Comparison of ENCODE assay signal across 20 cellular contexts in the genomic region with DNA sequence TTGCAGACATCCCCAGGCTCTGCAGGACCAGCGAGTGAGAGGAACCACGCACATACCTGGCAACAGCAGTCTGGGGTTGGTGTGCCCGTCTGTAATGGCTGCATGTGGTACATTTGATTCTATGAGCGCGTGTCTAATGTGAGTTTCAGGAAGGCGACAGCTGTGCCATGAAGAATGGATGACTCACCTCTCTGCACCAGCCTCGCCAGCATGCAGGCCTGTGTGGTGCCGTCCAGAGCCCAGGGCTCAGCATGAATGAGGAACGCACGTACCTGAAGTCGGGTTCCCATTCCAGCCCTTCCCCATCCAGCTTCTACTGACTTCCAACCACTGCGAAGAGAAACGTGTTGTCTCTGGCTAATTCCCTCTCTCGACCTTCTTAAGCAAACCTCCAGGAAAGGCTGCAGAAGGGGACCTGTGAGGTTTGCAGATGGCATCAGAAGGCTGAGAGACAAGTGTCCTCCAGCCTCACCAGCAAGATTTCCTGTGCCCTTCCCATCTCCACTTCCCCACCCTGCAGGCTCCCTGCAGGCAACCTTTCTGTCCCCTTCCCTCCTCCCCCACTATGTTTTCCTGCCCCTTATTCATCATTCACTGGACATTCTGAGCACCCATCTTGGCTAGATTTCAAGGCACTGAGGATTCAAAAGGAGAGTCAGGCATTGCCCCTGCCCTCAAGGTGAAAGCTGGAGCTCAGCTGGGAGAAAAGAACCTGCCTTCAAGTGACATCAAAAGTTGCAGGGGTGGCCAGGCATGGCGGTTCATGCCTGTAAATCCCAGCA. TPM values are rescaled to one million over a fixed set of nuclear protein-coding genes. Genes with fewer than 3 reads are reported as not detected.
A peak's percentile ranks its signal among the peaks of the same experiment; 100 is the strongest.
DNase-seq lines count a peak whose midpoint lies in the region; ATAC-seq, FAIRE-seq and TF ChIP-seq lines count a peak whose summit lies in the region.
"Had no signal": no experiment of that assay in that cellular context is flagged by ENCODE, and none has a peak within 500 bp of the region (broad histone marks: within the 10 kb centered on the region; RNA-seq: fewer than 3 reads in every experiment).

No MANE protein-coding gene starts in this region.

- H3K36me3 Mint-ChIP-seq in astrocyte (ENCODE audit: low read depth, unreplicated experiment) = peaks cover 3% of the 10 kb centered on the region
- H3K36me3 Mint-ChIP-seq in osteocyte (ENCODE audit: unreplicated experiment) = no peaks in the 10 kb centered on the region
- H3K36me3 Mint-ChIP-seq: activated CD8-positive, alpha-beta memory T cell treated with anti-CD3 and anti-CD28 coated beads, Interleukin-2, amount 10 ng/mL, durations not matched to agents 7 days and 5 days; memory B cell had no signal

- H3K27ac ChIP-seq in IMR-90 (ENCODE audit: insufficient read depth, low read length) = no peak overlapping the region
- no peak overlapping the region for H3K27ac ChIP-seq in astrocyte (ENCODE audit: low read depth, low read length)
- no peak overlapping the region for H3K27ac ChIP-seq in mesenchymal stem cell (ENCODE audit: low read length, poor library complexity, severe bottlenecking)
- H3K27ac ChIP-seq: neutrophil had no signal

- H4K91ac ChIP-seq in IMR-90 (ENCODE audit: insufficient read depth, low read depth, low read length) (no peak overlapping the region), mesenchymal stem cell (ENCODE audit: low read length) (peak overlapping the region; percentile 35)

- no peak for TF ChIP-seq RAD21 in IMR-90 (IDR thresholded peaks at IDR 0.05; ENCODE audit: low read length)

- no peak overlapping the region for H3K56ac ChIP-seq in IMR-90 (ENCODE audit: extremely low read depth, insufficient read depth, low read length)

- H2BK15ac ChIP-seq in IMR-90 (ENCODE audit: low read depth, low read length) (no peak overlapping the region), mesenchymal stem cell (ENCODE audit: low read depth, poor library complexity, severe bottlenecking) (no peak overlapping the region)

- no peaks in the 10 kb centered on the region for H3K9me3 ChIP-seq in IMR-90 (ENCODE audit: control insufficient read depth, insufficient read depth, low read length)
- no peaks in the 10 kb centered on the region for H3K9me3 ChIP-seq in astrocyte (ENCODE audit: insufficient read depth, low read depth, low read length)
- no peaks in the 10 kb centered on the region for H3K9me3 ChIP-seq in mesenchymal stem cell (ENCODE audit: control insufficient read depth, low read length)
- H3K9me3 ChIP-seq: neutrophil had no signal

- no peak overlapping the region for H3K18ac ChIP-seq in IMR-90 (ENCODE audit: low read depth, low read length)
- no peak overlapping the region for H3K18ac ChIP-seq in mesenchymal stem cell (ENCODE audit: low read depth in 1 of 2, low read length in 2 of 2)

- peaks cover 2% of the 10 kb centered on the region for H3K9me3 Mint-ChIP-seq in astrocyte (ENCODE audit: unreplicated experiment)
- no peaks in the 10 kb centered on the region for H3K9me3 Mint-ChIP-seq in osteocyte (ENCODE audit: unreplicated experiment)
- H3K9me3 Mint-ChIP-seq: GM23338, memory B cell had no signal

- H3K79me2 ChIP-seq in astrocyte (ENCODE audit: insufficient read depth, low read length) = no peaks in the 10 kb centered on the region

- no peaks in the 10 kb centered on the region; the same call in 1 of the 2 replicates for H3K27me3 ChIP-seq in IMR-90 (ENCODE audit: control insufficient read depth, insufficient read depth, low read length)
- no peaks in the 10 kb centered on the region for H3K27me3 ChIP-seq in astrocyte (ENCODE audit: insufficient read depth, low read length)
- no peaks in the 10 kb centered on the region for H3K27me3 ChIP-seq in mesenchymal stem cell (ENCODE audit: control insufficient read depth in 1 of 2, insufficient read depth in 1 of 2, low read length in 2 of 2)

- dilution Hi-C loops in IMR-90 (cut with HindIII; ENCODE audit: low sequenced_read_pairs, unreplicated experiment) = no loop called here

- no peak overlapping the region for H4K5ac ChIP-seq in IMR-90 (ENCODE audit: low read depth, low read length)

- intact Hi-C loops in IMR-90 (cut with micrococcal nuclease) = no loop called here

- H3K4me3 Mint-ChIP-seq in astrocyte (ENCODE audit: unreplicated experiment) = no peak overlapping the region
- H3K4me3 Mint-ChIP-seq in osteocyte (ENCODE audit: unreplicated experiment) = no peak overlapping the region
- H3K4me3 Mint-ChIP-seq: activated CD8-positive, alpha-beta memory T cell treated with anti-CD3 and anti-CD28 coated beads, Interleukin-2, amount 10 ng/mL, durations not matched to agents 7 days and 5 days; GM23338; memory B cell had no signal

- CTCF ChIA-PET in IMR-90 (lab: Yijun Ruan, JAX) = interaction anchor here (1.5 kb wide), 1 partner anchor 11 kb away, joined by 3 read pairs; no protein-coding TSS in a partner anchor

- no peak overlapping the region for H2BK120ac ChIP-seq in IMR-90 (ENCODE audit: low read depth, low read length)
- no peak overlapping the region for H2BK120ac ChIP-seq in mesenchymal stem cell (ENCODE audit: low read depth, low read length)

- FAIRE-seq in astrocyte (lab: Jason Lieb, UNC) = no peak

- H4K8ac ChIP-seq in IMR-90 (ENCODE audit: low read depth in 2 of 2, low read length in 2 of 2) (no peak overlapping the region), mesenchymal stem cell (ENCODE audit: low read length) (no peak overlapping the region)

- WGBS in IMR-90 (ENCODE audit: extremely low coverage in 2 of 2, insufficient read length in 1 of 2), 2 experiments = 83% methylated on average over 8 of the region's 15 CpGs; no CpG with 5 or more reads in 1 of the 2 experiments
- WGBS in mesenchymal stem cell = 94% methylated on average over 15 of the region's 15 CpGs

- H3K4me1 ChIP-seq in IMR-90 (ENCODE audit: control insufficient read depth, insufficient read depth, low read length) (peaks cover 10% of the 10 kb centered on the region), astrocyte (ENCODE audit: insufficient read depth, low read length) (peaks cover 14% of the 10 kb centered on the region), mesenchymal stem cell (ENCODE audit: control insufficient read depth, insufficient read depth, low read depth, low read length) (peaks cover 23% of the 10 kb centered on the region)

- in situ Hi-C loops in Caki2 (cut with HindIII; ENCODE audit: low pct_unique_long_range_greater_than_20kb, low sequenced_read_pairs) = no loop called here
- in situ Hi-C loops in IMR-90 (cut with MboI; ENCODE audit: low sequenced_read_pairs) = loop anchor here (25.0 kb wide), 1 partner anchor 775 kb away; a partner anchor contains a TSS

- TF ChIP-seq CTCF in IMR-90 (conservative IDR thresholded peaks at IDR 0.05; ENCODE audit: low read depth, low read length) (no peak), astrocyte (IDR thresholded peaks at IDR 0.05; ENCODE audit: insufficient read depth, low read depth, low read length) (no peak), osteocyte (IDR thresholded peaks at IDR 0.05) (no peak)

- no peak overlapping the region for H2AFZ ChIP-seq in IMR-90 (replicated peaks; ENCODE audit: low read length, poor library complexity)
- no peak overlapping the region for H2AFZ ChIP-seq in astrocyte (ENCODE audit: low read depth, low read length)
- H2AFZ ChIP-seq in mesenchymal stem cell (ENCODE audit: low read depth, low read length) = no peak overlapping the region
- H2AFZ ChIP-seq: GM23338 had no signal

- H3K14ac ChIP-seq in IMR-90 (replicated peaks; ENCODE audit: low read depth, low read length) (no peak overlapping the region), mesenchymal stem cell (ENCODE audit: low read length in 2 of 2) (no peak overlapping the region)

- no TSS peak for BruUV-seq in IMR-90 (replicated peaks; lab: Mats Ljungman, UMichigan)

- no peak overlapping the region for H2BK12ac ChIP-seq in mesenchymal stem cell (ENCODE audit: low read length in 2 of 2)

- H3K4me2 ChIP-seq in IMR-90 (ENCODE audit: low read depth, low read length) = no peak overlapping the region
- no peak overlapping the region for H3K4me2 ChIP-seq in astrocyte (ENCODE audit: low read length)
- no peak overlapping the region for H3K4me2 ChIP-seq in mesenchymal stem cell (ENCODE audit: low read length, poor library complexity, severe bottlenecking)
- H3K4me2 ChIP-seq: GM23338 had no signal

- peaks cover 5% of the 10 kb centered on the region; the same call in 1 of the 2 replicates for H3K9me1 ChIP-seq in IMR-90 (ENCODE audit: insufficient read depth, low read length)

- H3K23ac ChIP-seq in IMR-90 (ENCODE audit: low read depth, low read length) = no peak overlapping the region
- H3K23ac ChIP-seq in mesenchymal stem cell (ENCODE audit: low read length in 2 of 2) = no peak overlapping the region

- ATAC-seq in IMR-90 (ENCODE audit: low read depth) = no peak
- ATAC-seq: activated CD8-positive, alpha-beta memory T cell treated with anti-CD3 and anti-CD28 coated beads, Interleukin-2, amount 10 ng/mL, durations not matched to agents 7 days and 5 days; GM23338 had no signal

- H3K9ac ChIP-seq in IMR-90 (ENCODE audit: low read depth, low read length) (no peak overlapping the region), astrocyte (ENCODE audit: low read length) (no peak overlapping the region), mesenchymal stem cell (ENCODE audit: low read length) (no peak overlapping the region)

- POLR2A ChIA-PET in IMR-90 (lab: Charles Lee; ENCODE audit: unreplicated experiment) = no interaction called here

- H3K79me1 ChIP-seq in IMR-90 (ENCODE audit: low read depth in 1 of 2, low read length in 2 of 2) (no peaks in the 10 kb centered on the region), mesenchymal stem cell (replicated peaks; ENCODE audit: low read length, poor library complexity, severe bottlenecking) (no peaks in the 10 kb centered on the region)

- H3K4ac ChIP-seq in IMR-90 (ENCODE audit: low read depth, low read length) (no peak overlapping the region), mesenchymal stem cell (ENCODE audit: low read depth in 1 of 2, low read length in 2 of 2) (no peak overlapping the region)

- H3K27me3 Mint-ChIP-seq in astrocyte (ENCODE audit: low read depth, unreplicated experiment) (peaks cover 14% of the 10 kb centered on the region), osteocyte (ENCODE audit: unreplicated experiment) (no peaks in the 10 kb centered on the region)

- H4K20me1 ChIP-seq in IMR-90 (ENCODE audit: insufficient read depth, low read length) (no peaks in the 10 kb centered on the region), astrocyte (ENCODE audit: insufficient read depth, low read length) (no peaks in the 10 kb centered on the region)

- H2AK5ac ChIP-seq in IMR-90 (ENCODE audit: low read depth, low read length) (0 out of 2 replicates have a peak overlapping the region, but pooled peaks have one; percentile 25), mesenchymal stem cell (ENCODE audit: low read length, severe bottlenecking) (no peak overlapping the region)

- no peak overlapping the region for H2BK20ac ChIP-seq in IMR-90 (ENCODE audit: low read depth, low read length)

- H2AK9ac ChIP-seq in IMR-90 (replicated peaks; ENCODE audit: low read depth, low read length, poor library complexity) = no peak overlapping the region

- peak; percentile 58 for DNase-seq in Caki2 (ENCODE audit: low read depth)
- no peak for DNase-seq in IMR-90
- no peak for DNase-seq in astrocyte (ENCODE audit: low read depth)
- no peak for DNase-seq in mesenchymal stem cell
- no peak for DNase-seq in NCI-H446 (lab: John Stamatoyannopoulos, UW)
- DNase-seq in germinal center (ENCODE audit: low spot score) = no peak
- DNase-seq in pons (ENCODE audit: low spot score) = no peak
- DNase-seq in osteocyte (ENCODE audit: extremely low spot score, unreplicated experiment) = no peak
- DNase-seq: activated CD4-positive, CD25-positive, alpha-beta regulatory T cell; activated CD8-positive, alpha-beta memory T cell treated with anti-CD3 and anti-CD28 coated beads, Interleukin-2, amount 10 ng/mL, durations not matched to agents 7 days and 5 days; activated gamma-delta T cell; cortex of kidney; NCI-H1105; NCI-H345; stimulated activated naive CD4-positive, alpha-beta T cell; T-helper 1 cell had no signal

- no peak overlapping the region for H2BK5ac ChIP-seq in IMR-90 (ENCODE audit: low read depth, low read length, poor library complexity, severe bottlenecking)
- H2BK5ac ChIP-seq in mesenchymal stem cell (ENCODE audit: low read depth, low read length, poor library complexity, severe bottlenecking) = no peak overlapping the region

- no peaks in the 10 kb centered on the region for H3K36me3 ChIP-seq in IMR-90 (ENCODE audit: control insufficient read depth, insufficient read depth, low read length)
- H3K36me3 ChIP-seq in astrocyte (ENCODE audit: insufficient read depth, low read length) = no peaks in the 10 kb centered on the region
- no peaks in the 10 kb centered on the region for H3K36me3 ChIP-seq in mesenchymal stem cell (ENCODE audit: control insufficient read depth in 1 of 2, insufficient read depth in 2 of 2, low read depth in 1 of 2, low read length in 2 of 2)
- H3K36me3 ChIP-seq: neutrophil had no signal

- H3K4me1 Mint-ChIP-seq in astrocyte (ENCODE audit: low read depth, unreplicated experiment) (peaks cover 10% of the 10 kb centered on the region), osteocyte (ENCODE audit: unreplicated experiment) (peaks cover 35% of the 10 kb centered on the region)
- H3K4me1 Mint-ChIP-seq: activated CD8-positive, alpha-beta memory T cell treated with anti-CD3 and anti-CD28 coated beads, Interleukin-2, amount 10 ng/mL, durations not matched to agents 7 days and 5 days; GM23338 had no signal

- H3K4me3 ChIP-seq in IMR-90 (ENCODE audit: insufficient read depth, low read depth, low read length) (no peak overlapping the region), astrocyte (ENCODE audit: insufficient read depth, low read depth, low read length) (no peak overlapping the region), mesenchymal stem cell (ENCODE audit: insufficient read depth in 1 of 2, low read depth in 1 of 2, low read length in 2 of 2) (no peak overlapping the region)
- H3K4me3 ChIP-seq: GM23338, skin epidermis had no signal

- no peak for TF ChIP-seq POLR2A in IMR-90 (IDR thresholded peaks at IDR 0.05; ENCODE audit: low read depth, low read length)

- peak overlapping the region; percentile 38 for H3K27ac Mint-ChIP-seq in astrocyte (ENCODE audit: unreplicated experiment)
- no peak overlapping the region for H3K27ac Mint-ChIP-seq in osteocyte (ENCODE audit: unreplicated experiment)
- H3K27ac Mint-ChIP-seq: activated CD8-positive, alpha-beta memory T cell treated with anti-CD3 and anti-CD28 coated beads, Interleukin-2, amount 10 ng/mL, durations not matched to agents 7 days and 5 days; GM23338; memory B cell had no signal

RNA-seq across cellular contexts. Expression of a gene that starts 54.3 kb away (rescaled TPM):
- 21.4 and 28.8 TPM in 2 replicates for total RNA-seq in Caki2 (2014; rRNA removed; shearing (Covaris generic); ENCODE audit: low replicate concordance)
- 6.3 and 6.4 TPM in 2 replicates for total RNA-seq in IMR-90 (2012; rRNA removed)
- polyA plus RNA-seq in IMR-90 (2012; rRNA removed) = 3.9 and 4.6 TPM in 2 replicates
- 3.7 and 5.1 TPM in 2 replicates for polyA plus RNA-seq in IMR-90 (2012; cell fraction: cytosol; rRNA removed)
- 3.2 and 5.1 TPM in 2 replicates for polyA plus RNA-seq in IMR-90 (2012; cell fraction: nucleus; rRNA removed; ENCODE audit: low replicate concordance)
- 4.7 and 4.8 TPM in 2 replicates for total RNA-seq in astrocyte
- polyA plus RNA-seq in mesenchymal stem cell (2013, experiment 1 of 2) = 5.1 TPM
- polyA plus RNA-seq in mesenchymal stem cell (2013, experiment 2 of 2) = 5.1 TPM
- total RNA-seq in osteocyte = 16.0 and 18.4 TPM in 2 replicates
